ENCODE assay signal across 18 cellular contexts in the genomic region with DNA sequence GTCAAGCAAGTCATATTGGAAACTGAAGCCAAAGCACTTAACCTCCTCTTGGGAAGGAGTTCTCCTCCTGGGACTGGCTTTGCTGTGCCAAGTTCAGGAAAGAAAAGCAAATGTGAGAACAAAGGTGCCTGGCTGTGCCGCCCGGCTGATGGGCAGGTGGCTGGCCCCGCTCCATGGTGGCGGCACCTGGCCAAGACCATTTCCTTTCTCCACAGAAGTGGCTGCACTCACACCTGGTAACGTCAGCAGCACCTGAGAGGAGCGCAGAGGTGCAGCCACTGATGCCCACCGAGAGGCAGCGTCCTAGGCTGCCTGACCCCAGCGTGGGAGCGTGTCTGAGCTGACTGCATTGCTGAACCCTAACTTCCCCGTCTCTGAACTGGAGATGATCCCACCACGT. TPM values are rescaled to one million over a fixed set of nuclear protein-coding genes. Genes with fewer than 3 reads are reported as not detected.
DNase-seq lines count a peak whose midpoint lies in the region; FAIRE-seq and TF ChIP-seq lines count a peak whose summit lies in the region.
"Had no signal": no experiment of that assay in that cellular context is flagged by ENCODE, and none has a peak within 500 bp of the region (broad histone marks: within the 10 kb centered on the region; RNA-seq: fewer than 3 reads in every experiment).

No MANE protein-coding gene starts in this region.

- no peak for TF ChIP-seq POLR2A in spleen (IDR thresholded peaks at IDR 0.05)
- no peak for TF ChIP-seq POLR2A in H54 (IDR thresholded peaks at IDR 0.05; ENCODE audit: low read depth, low read length)

- no peak overlapping the region for H3K27ac ChIP-seq in spleen
- H3K27ac ChIP-seq: brain microvascular endothelial cell, heart right ventricle had no signal

- DNase-seq in LNCaP clone FGC (ENCODE audit: low read depth) (peak; percentile 30), NCI-H510A treated with DMSO at 0.1 percent for 48 hours (lab: John Stamatoyannopoulos, UW) (peak; percentile 75), iPS-NIHi11 (ENCODE audit: low spot score) (peak; percentile 54), spleen (peak; percentile 67), H54 (ENCODE audit: insufficient read length, low spot score) (no peak), AG20443 (ENCODE audit: low spot score) (no peak), NAMALWA (ENCODE audit: low spot score) (no peak)
- DNase-seq in activated effector memory CD4-positive, alpha-beta T cell treated with anti-CD3 and anti-CD28 coated beads, Interleukin-2, amount 50 U/mL, for 16 hours = no peak
- DNase-seq: activated CD8-positive, alpha-beta T cell treated with anti-CD3 and anti-CD28 coated beads for 36 hours; activated gamma-delta T cell treated with Interleukin-2 at 50 U/mL for 16 hours; brain microvascular endothelial cell; heart right ventricle; HFFc6; IMR-90; NCI-H1930; T1000 had no signal

- no peak for TF ChIP-seq CTCF in LNCaP clone FGC (IDR thresholded peaks at IDR 0.05; ENCODE audit: control insufficient read depth, extremely low read depth, insufficient read depth)
- no peak for TF ChIP-seq CTCF in spleen (IDR thresholded peaks at IDR 0.05 in 8 of 11, conservative IDR thresholded peaks at IDR 0.05 in 3 of 11)

- H3K27me3 ChIP-seq in spleen (replicated peaks in 1 of 7) = peaks cover 0 to 5% (median 0%) of the 10 kb centered on the region in 7 donors
- H3K27me3 ChIP-seq: brain microvascular endothelial cell had no signal

- 65 to 72% (median 71%) methylated on average over 12 of the region's 12 CpGs for WGBS in spleen, 5 donors

- intact Hi-C loops in spleen (cut with DNase I; ENCODE audit: low total_unique reads) = no loop called here

- H3K4me3 ChIP-seq in LNCaP clone FGC (ENCODE audit: low read depth, low read length) (no peak overlapping the region), spleen (no peak overlapping the region)
- H3K4me3 ChIP-seq: heart right ventricle had no signal

- no peak for FAIRE-seq in H54 (lab: Jason Lieb, UNC)
- FAIRE-seq: G401.6, GM18507 had no signal

- H3K4me1 ChIP-seq in spleen = peaks cover 0 to 14% (median 6%) of the 10 kb centered on the region in 6 donors

- H3K36me3 ChIP-seq in spleen = no peaks in the 10 kb centered on the region
- H3K36me3 ChIP-seq: brain microvascular endothelial cell, heart right ventricle had no signal

- H3K9me3 ChIP-seq in spleen = peaks cover 0 to 9% (median 7%) of the 10 kb centered on the region in 8 donors

RNA-seq across cellular contexts. Expression of gene DCTD, which starts 54.3 kb away (rescaled TPM):
- 10 to 100 TPM; 63.9 to 97.2 (median 77.8) TPM for total RNA-seq in spleen
- polyA plus RNA-seq in spleen = 10 to 100 TPM; 40.4 to 58.5 (median 46.8) TPM

Comparison
In these comparisons a context has a peak if more than half of its experiments do, and no peak if none do; other contexts are left out.
1. DNase-seq: peak in LNCaP clone FGC (single experiment), NCI-H510A treated with DMSO at 0.1 percent for 48 hours (single experiment), iPS-NIHi11 (single experiment) and spleen (single experiment); none in H54 (single experiment), activated effector memory CD4-positive, alpha-beta T cell treated with anti-CD3 and anti-CD28 coated beads, Interleukin-2, amount 50 U/mL, for 16 hours (single experiment), AG20443 (single experiment) and NAMALWA (single experiment).